In the genomic region with DNA sequence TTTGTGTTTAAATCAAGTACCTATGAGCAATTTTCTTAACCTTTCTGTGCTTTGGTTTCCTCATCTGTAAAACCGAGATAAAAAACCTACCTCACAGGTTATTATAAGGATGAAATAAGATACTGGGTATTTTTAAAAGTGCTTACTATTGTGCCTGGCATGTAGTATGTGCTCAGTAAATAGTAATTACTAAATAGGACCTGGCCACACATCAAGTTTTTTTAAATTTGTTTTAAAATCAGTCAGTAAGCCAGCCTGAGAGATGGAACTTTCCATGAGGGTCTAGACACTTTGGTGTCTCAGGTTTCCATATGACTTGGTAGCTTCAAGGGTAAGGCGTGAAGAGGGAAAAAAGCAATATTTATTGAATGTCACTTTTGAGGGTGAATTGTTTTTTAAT, we compare ENCODE assay signal across 23 cellular contexts. TPM values are rescaled to one million over a fixed set of nuclear protein-coding genes. Genes with fewer than 3 reads are reported as not detected.
A peak's percentile ranks its signal among the peaks of the same experiment; 100 is the strongest.
DNase-seq lines count a peak whose midpoint lies in the region; ATAC-seq and TF ChIP-seq lines count a peak whose summit lies in the region.
"Had no signal": no experiment of that assay in that cellular context is flagged by ENCODE, and none has a peak within 500 bp of the region (broad histone marks: within the 10 kb centered on the region; RNA-seq: fewer than 3 reads in every experiment).

No MANE protein-coding gene starts in this region.

- ATAC-seq in activated CD4-positive, CD25-positive, alpha-beta regulatory T cell treated with anti-CD3 and anti-CD28 coated beads, Interleukin-2, amount 50 U/mL, for 24 hours, result peak; percentile 37 to 61
- peak; percentile 66 for ATAC-seq in activated T-helper 17 cell treated with anti-CD3 and anti-CD28 coated beads, Interleukin-2, amount 50 U/mL, for 72 hours (replicated peaks)
- ATAC-seq in GM23338, result no peak
- ATAC-seq: CD8-positive, alpha-beta T cell had no signal

- no peak overlapping the region for H3K27ac ChIP-seq in GM23338 (ENCODE audit: low read depth)
- H3K27ac ChIP-seq: GM23248, Peyer's patch had no signal

- H3K4me2 ChIP-seq in GM23338, result no peak overlapping the region

- TF ChIP-seq CTCF in GM23338 (conservative IDR thresholded peaks at IDR 0.05; ENCODE audit: low read depth in 2 of 2), result no peak

- no peaks in the 10 kb centered on the region for H3F3A ChIP-seq in GM23338 (replicated peaks; ENCODE audit: low read depth)

- peaks cover 23% of the 10 kb centered on the region for H3K4me1 Mint-ChIP-seq in activated naive CD4-positive, alpha-beta T cell treated with anti-CD3 and anti-CD28 coated beads, Interleukin-2, amount 50 U/mL, for 24 hours
- peaks cover 41% of the 10 kb centered on the region for H3K4me1 Mint-ChIP-seq in activated T-helper 17 cell treated with anti-CD3 and anti-CD28 coated beads, Interleukin-2, amount 50 U/mL, for 72 hours
- H3K4me1 Mint-ChIP-seq in stimulated activated naive CD8-positive, alpha-beta T cell treated with anti-CD3 and anti-CD28 coated beads, Interleukin-15, Interleukin-2, amounts not matched to agents 100 ng/mL and 50 ng/mL, for 24 hours (ENCODE audit: low read depth), result peaks cover 47% of the 10 kb centered on the region
- peaks cover 24% of the 10 kb centered on the region for H3K4me1 Mint-ChIP-seq in GM23338

- no peaks in the 10 kb centered on the region for H3K36me3 Mint-ChIP-seq in activated naive CD4-positive, alpha-beta T cell treated with anti-CD3 and anti-CD28 coated beads, Interleukin-2, amount 50 U/mL, for 24 hours
- no peaks in the 10 kb centered on the region for H3K36me3 Mint-ChIP-seq in activated T-helper 17 cell treated with anti-CD3 and anti-CD28 coated beads, Interleukin-2, amount 50 U/mL, for 72 hours (ENCODE audit: low read depth)
- no peaks in the 10 kb centered on the region for H3K36me3 Mint-ChIP-seq in stimulated activated naive CD8-positive, alpha-beta T cell treated with anti-CD3 and anti-CD28 coated beads, Interleukin-15, Interleukin-2, amounts not matched to agents 100 ng/mL and 50 ng/mL, for 24 hours (ENCODE audit: low read depth)
- H3K36me3 Mint-ChIP-seq in GM23338 (ENCODE audit: low read depth), result no peaks in the 10 kb centered on the region
- H3K36me3 Mint-ChIP-seq: CD8-positive, alpha-beta T cell had no signal

- no peak for DNase-seq in activated CD4-positive, CD25-positive, alpha-beta regulatory T cell (lab: John Stamatoyannopoulos, UW)
- no peak for DNase-seq in activated naive CD4-positive, alpha-beta T cell treated with Interleukin-2 at 50 U/mL for 16 hours
- DNase-seq in stimulated activated CD4-positive, alpha-beta T cell treated with anti-CD3 and anti-CD28 coated beads, Interleukin-2, amount 100 ng/mL, for 48 hours, result no peak
- no peak for DNase-seq in GM23338 (ENCODE audit: low spot score)
- DNase-seq: AML-193; C1 segment of cervical spinal cord; CD8-positive, alpha-beta T cell; DND-41; KG1; NCI-H1092; NCI-H1436; NCI-H187 treated with DMSO at 0.1 percent for 48 hours; NCI-H2107; NCI-H446 treated with DMSO at 0.1 percent for 48 hours; NCI-H526 treated with DMSO at 0.1 percent for 48 hours; NK-92 treated with Interleukin-12 subunit alpha and Interleukin-12 subunit beta, amount 100 ng/mL, for 24 hours; Peyer's patch had no signal

- no peaks in the 10 kb centered on the region for H4K20me1 ChIP-seq in GM23338 (replicated peaks; ENCODE audit: insufficient read depth)

- peak overlapping the region; percentile 48 for H3K27ac Mint-ChIP-seq in activated naive CD4-positive, alpha-beta T cell treated with anti-CD3 and anti-CD28 coated beads, Interleukin-2, amount 50 U/mL, for 24 hours
- peak overlapping the region; percentile 93 for H3K27ac Mint-ChIP-seq in activated T-helper 17 cell treated with anti-CD3 and anti-CD28 coated beads, Interleukin-2, amount 50 U/mL, for 72 hours
- H3K27ac Mint-ChIP-seq in stimulated activated naive CD8-positive, alpha-beta T cell treated with anti-CD3 and anti-CD28 coated beads, Interleukin-15, Interleukin-2, amounts not matched to agents 100 ng/mL and 50 ng/mL, for 24 hours, result peak overlapping the region; percentile 41
- H3K27ac Mint-ChIP-seq in GM23338, result no peak overlapping the region
- H3K27ac Mint-ChIP-seq: CD8-positive, alpha-beta T cell had no signal

- no peak overlapping the region for H2AFZ ChIP-seq in GM23338
- H2AFZ ChIP-seq: GM23248 had no signal

- H3K36me3 ChIP-seq in GM23338 (ENCODE audit: insufficient read depth), result no peaks in the 10 kb centered on the region
- H3K36me3 ChIP-seq: HAP-1, Peyer's patch had no signal

- peaks cover 9% of the 10 kb centered on the region; the same call in 1 of the 2 replicates for H3K9me2 ChIP-seq in GM23338 (ENCODE audit: insufficient read depth)

- peaks cover 20% of the 10 kb centered on the region for H3K4me1 ChIP-seq in GM23338 (ENCODE audit: insufficient read depth)

- H3K27me3 Mint-ChIP-seq in activated naive CD4-positive, alpha-beta T cell treated with anti-CD3 and anti-CD28 coated beads, Interleukin-2, amount 50 U/mL, for 24 hours, result peaks cover 34% of the 10 kb centered on the region
- H3K27me3 Mint-ChIP-seq in activated T-helper 17 cell treated with anti-CD3 and anti-CD28 coated beads, Interleukin-2, amount 50 U/mL, for 72 hours, result peaks cover 42% of the 10 kb centered on the region
- peaks cover 48% of the 10 kb centered on the region for H3K27me3 Mint-ChIP-seq in stimulated activated naive CD8-positive, alpha-beta T cell treated with anti-CD3 and anti-CD28 coated beads, Interleukin-15, Interleukin-2, amounts not matched to agents 100 ng/mL and 50 ng/mL, for 24 hours
- peaks cover 17% of the 10 kb centered on the region for H3K27me3 Mint-ChIP-seq in GM23338 (ENCODE audit: insufficient read depth, low read depth, poor library complexity)

- H3K9me3 Mint-ChIP-seq in activated naive CD4-positive, alpha-beta T cell treated with anti-CD3 and anti-CD28 coated beads, Interleukin-2, amount 50 U/mL, for 24 hours, result no peaks in the 10 kb centered on the region
- H3K9me3 Mint-ChIP-seq in activated T-helper 17 cell treated with anti-CD3 and anti-CD28 coated beads, Interleukin-2, amount 50 U/mL, for 72 hours, result peaks cover 4% of the 10 kb centered on the region
- H3K9me3 Mint-ChIP-seq in stimulated activated naive CD8-positive, alpha-beta T cell treated with anti-CD3 and anti-CD28 coated beads, Interleukin-15, Interleukin-2, amounts not matched to agents 100 ng/mL and 50 ng/mL, for 24 hours, result no peaks in the 10 kb centered on the region
- H3K9me3 Mint-ChIP-seq in GM23338, result no peaks in the 10 kb centered on the region
- H3K9me3 Mint-ChIP-seq: CD8-positive, alpha-beta T cell had no signal

- H3K4me3 Mint-ChIP-seq in activated naive CD4-positive, alpha-beta T cell treated with anti-CD3 and anti-CD28 coated beads, Interleukin-2, amount 50 U/mL, for 24 hours, result no peak overlapping the region
- H3K4me3 Mint-ChIP-seq in activated T-helper 17 cell treated with anti-CD3 and anti-CD28 coated beads, Interleukin-2, amount 50 U/mL, for 72 hours, result peak overlapping the region; percentile 72
- H3K4me3 Mint-ChIP-seq in stimulated activated naive CD8-positive, alpha-beta T cell treated with anti-CD3 and anti-CD28 coated beads, Interleukin-15, Interleukin-2, amounts not matched to agents 100 ng/mL and 50 ng/mL, for 24 hours, result no peak overlapping the region
- no peak overlapping the region for H3K4me3 Mint-ChIP-seq in GM23338
- H3K4me3 Mint-ChIP-seq: CD8-positive, alpha-beta T cell had no signal

- H3K27me3 ChIP-seq in GM23338 (ENCODE audit: insufficient read depth), result peaks cover 28% of the 10 kb centered on the region
- H3K27me3 ChIP-seq: Peyer's patch had no signal

- no peak overlapping the region for H3K4me3 ChIP-seq in GM23338
- H3K4me3 ChIP-seq: GM23248, HAP-1, Peyer's patch had no signal

- H3K79me2 ChIP-seq in GM23338 (replicated peaks; ENCODE audit: insufficient read depth), result no peaks in the 10 kb centered on the region

TF ChIP-seq in GM23338, 12 proteins besides CTCF, POLR2A, EP300 and RAD21:
- no peak for TF ChIP-seq ZNF114 (CRISPR knock-in tag; IDR thresholded peaks at IDR 0.05)

RNA-seq across cellular contexts. Expression of a gene that starts 7.0 kb away (rescaled TPM):
- total RNA-seq in activated T-helper 17 cell treated with anti-CD3 and anti-CD28 coated beads, Interleukin-2, amount 50 U/mL, for 72 hours, result 10 to 100 TPM; 26.7 to 35.6 TPM
- total RNA-seq in GM23338 (2014; rRNA removed; shearing (Covaris generic)), result 17.2 and 19.3 TPM in 2 replicates
- 12.6 and 16.2 TPM in 2 replicates for polyA plus RNA-seq in GM23338 (2016; fragmentation: Nextera tagmentation; extraction: Ambion mirVana)
